Comparison of ENCODE assay signal across 33 cellular contexts in the genomic region with DNA sequence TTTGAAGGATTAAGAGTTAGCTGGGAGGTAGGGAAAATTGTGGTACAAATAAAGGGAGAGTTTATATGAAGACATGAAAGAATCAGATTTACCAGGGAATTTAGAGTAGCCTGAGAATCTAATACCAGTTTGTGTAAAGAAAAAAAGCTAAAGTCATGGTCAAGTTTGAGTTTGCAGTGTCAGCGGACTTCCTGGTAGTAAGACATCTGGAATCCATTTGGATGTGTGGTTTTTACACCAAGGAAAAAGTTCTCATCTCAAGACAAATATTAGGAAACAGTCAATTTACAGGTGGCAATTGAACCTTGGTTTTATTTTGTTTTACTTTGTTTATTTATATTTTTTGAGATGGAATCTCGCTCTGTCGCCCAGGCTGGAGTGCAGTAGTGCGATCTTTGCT. TPM values are rescaled to one million over a fixed set of nuclear protein-coding genes. Genes with fewer than 3 reads are reported as not detected.
DNase-seq lines count a peak whose midpoint lies in the region; ATAC-seq and TF ChIP-seq lines count a peak whose summit lies in the region.
"Had no signal": no experiment of that assay in that cellular context is flagged by ENCODE, and none has a peak within 500 bp of the region (broad histone marks: within the 10 kb centered on the region; RNA-seq: fewer than 3 reads in every experiment).

No MANE protein-coding gene starts in this region.

- no peak overlapping the region for H2AFZ ChIP-seq in hepatocyte

- peaks cover 70% of the 10 kb centered on the region for H3K4me1 Mint-ChIP-seq in stimulated activated memory B cell treated with anti-CD40 and anti-IgM and Interleukin-4, amounts not matched to agents 10 μg/mL and 1 μg/mL and 100 μg/mL, for 72 hours

- peak overlapping the region; percentile 59 for H3K27ac Mint-ChIP-seq in stimulated activated memory B cell treated with anti-CD40 and anti-IgM and Interleukin-4, amounts not matched to agents 10 μg/mL and 1 μg/mL and 100 μg/mL, for 72 hours
- H3K27ac Mint-ChIP-seq: activated CD8-positive, alpha-beta T cell treated with anti-CD3 and anti-CD28 coated beads, Interleukin-2, amount 10 ng/mL, durations not matched to agents 7 days and 5 days; activated naive CD8-positive, alpha-beta T cell; CD8-positive, alpha-beta T cell; natural killer cell; stimulated activated effector memory CD8-positive, alpha-beta T cell treated with anti-CD3 and anti-CD28 coated beads, Interleukin-12 subunit alpha, Interleukin-12 subunit beta, amount 100 ng/mL, for 72 hours; T-helper 1 cell treated with Interleukin-12 subunit alpha and Interleukin-12 subunit beta and Interleukin-4 antibody, amounts not matched to agents 30 μg/mL and 1 μg/mL, for 36 hours had no signal

- peaks cover 97% of the 10 kb centered on the region for H3K4me1 ChIP-seq in DOHH2 (ENCODE audit: control insufficient read depth, low read length)
- H3K4me1 ChIP-seq in hepatocyte (ENCODE audit: insufficient read depth), result peaks cover 4% of the 10 kb centered on the region
- H3K4me1 ChIP-seq: colonic mucosa, vagina had no signal

- no peak for ATAC-seq in stimulated activated memory B cell treated with anti-CD40 and anti-IgM and Interleukin-4, amounts not matched to agents 10 μg/mL and 1 μg/mL and 100 μg/mL, for 72 hours
- ATAC-seq: activated CD8-positive, alpha-beta T cell treated with anti-CD3 and anti-CD28 coated beads, Interleukin-2, amount 10 ng/mL, durations not matched to agents 7 days and 5 days; CD8-positive, alpha-beta T cell; natural killer cell; stimulated activated effector memory CD8-positive, alpha-beta T cell treated with anti-CD3 and anti-CD28 coated beads, Interleukin-12 subunit alpha, Interleukin-12 subunit beta, amount 100 ng/mL, for 72 hours had no signal

- H3K4me3 ChIP-seq in DOHH2 (ENCODE audit: low read length), result 0 out of 2 replicates have a peak overlapping the region, but pooled peaks have one; percentile 16
- no peak overlapping the region for H3K4me3 ChIP-seq in hepatocyte
- H3K4me3 ChIP-seq: cardiac muscle cell, colonic mucosa, esophagus squamous epithelium, testis, vagina had no signal

- H3K4me3 Mint-ChIP-seq in stimulated activated memory B cell treated with anti-CD40 and anti-IgM and Interleukin-4, amounts not matched to agents 10 μg/mL and 1 μg/mL and 100 μg/mL, for 72 hours, result no peak overlapping the region
- H3K4me3 Mint-ChIP-seq: activated CD8-positive, alpha-beta T cell treated with anti-CD3 and anti-CD28 coated beads, Interleukin-2, amount 10 ng/mL, durations not matched to agents 7 days and 5 days; activated naive CD8-positive, alpha-beta T cell; CD8-positive, alpha-beta T cell; natural killer cell; stimulated activated effector memory CD8-positive, alpha-beta T cell treated with anti-CD3 and anti-CD28 coated beads, Interleukin-12 subunit alpha, Interleukin-12 subunit beta, amount 100 ng/mL, for 72 hours; T-helper 1 cell treated with Interleukin-12 subunit alpha and Interleukin-12 subunit beta and Interleukin-4 antibody, amounts not matched to agents 30 μg/mL and 1 μg/mL, for 36 hours had no signal

- no peaks in the 10 kb centered on the region for H3K27me3 Mint-ChIP-seq in stimulated activated memory B cell treated with anti-CD40 and anti-IgM and Interleukin-4, amounts not matched to agents 10 μg/mL and 1 μg/mL and 100 μg/mL, for 72 hours
- H3K27me3 Mint-ChIP-seq: activated naive CD8-positive, alpha-beta T cell had no signal

- H3K9me2 ChIP-seq in DOHH2 (replicated peaks; ENCODE audit: control insufficient read depth, low read length) (no peaks in the 10 kb centered on the region), hepatocyte (replicated peaks; ENCODE audit: insufficient read depth) (no peaks in the 10 kb centered on the region)

- WGBS in hepatocyte (ENCODE audit: low lambda C conversion rate, missing lambda C conversion rate), result 70% methylated on average over 4 of the region's 4 CpGs

- H4K20me1 ChIP-seq in DOHH2 (ENCODE audit: control insufficient read depth, insufficient read depth, low read depth, low read length) (no peaks in the 10 kb centered on the region), hepatocyte (ENCODE audit: insufficient read depth, poor library complexity, severe bottlenecking) (no peaks in the 10 kb centered on the region)

- peak; percentile 37 for DNase-seq in M059J (ENCODE audit: low read depth)
- peak; percentile 81 for DNase-seq in fibroblast of peridontal ligament (ENCODE audit: extremely low read depth)
- DNase-seq in COR-L47 (lab: John Stamatoyannopoulos, UW), result no peak
- DNase-seq in T-helper 2 cell, result no peak
- DNase-seq in hepatocyte (ENCODE audit: low spot score), result no peak
- no peak for DNase-seq in substantia nigra (lab: John Stamatoyannopoulos, UW)
- DNase-seq: activated CD4-positive, alpha-beta T cell treated with anti-CD3 and anti-CD28 coated beads for 1 hour; activated CD8-positive, alpha-beta T cell treated with anti-CD3 and anti-CD28 coated beads, Interleukin-2, amount 10 ng/mL, durations not matched to agents 7 days and 5 days; activated effector memory CD4-positive, alpha-beta T cell treated with Interleukin-2 at 50 U/mL for 16 hours; activated T-cell treated with anti-CD3 and anti-CD28 coated beads for 4 hours; AML-193; aorta; CD8-positive, alpha-beta T cell; colonic mucosa; DMS 273 treated with DMSO at 0.1 percent for 48 hours; esophagus squamous epithelium; HCEC 1CT; natural killer cell; NCI-H1417; NCI-H2107; NCI-H748 treated with DMSO at 0.1 percent for 48 hours; stimulated activated CD4-positive, alpha-beta T cell treated with anti-CD3 and anti-CD28 coated beads, Interleukin-4, amount 100 ng/mL, for 24 hours; testis had no signal

- H3K36me3 Mint-ChIP-seq in stimulated activated memory B cell treated with anti-CD40 and anti-IgM and Interleukin-4, amounts not matched to agents 10 μg/mL and 1 μg/mL and 100 μg/mL, for 72 hours, result no peaks in the 10 kb centered on the region
- H3K36me3 Mint-ChIP-seq: activated naive CD8-positive, alpha-beta T cell; CD8-positive, alpha-beta T cell; natural killer cell had no signal

- peaks cover 55% of the 10 kb centered on the region for H3F3A ChIP-seq in DOHH2 (ENCODE audit: control insufficient read depth, insufficient read depth)

- H3K9me3 Mint-ChIP-seq in stimulated activated memory B cell treated with anti-CD40 and anti-IgM and Interleukin-4, amounts not matched to agents 10 μg/mL and 1 μg/mL and 100 μg/mL, for 72 hours, result no peaks in the 10 kb centered on the region
- H3K9me3 Mint-ChIP-seq: CD8-positive, alpha-beta T cell; natural killer cell; stimulated activated effector memory CD8-positive, alpha-beta T cell treated with anti-CD3 and anti-CD28 coated beads, Interleukin-12 subunit alpha, Interleukin-12 subunit beta, amount 100 ng/mL, for 72 hours; T-helper 1 cell treated with Interleukin-12 subunit alpha and Interleukin-12 subunit beta and Interleukin-4 antibody, amounts not matched to agents 30 μg/mL and 1 μg/mL, for 36 hours had no signal

- no peaks in the 10 kb centered on the region for H3K9me3 ChIP-seq in DOHH2 (ENCODE audit: control insufficient read depth, insufficient read depth, low read length)
- no peaks in the 10 kb centered on the region for H3K9me3 ChIP-seq in hepatocyte (ENCODE audit: low read depth)
- H3K9me3 ChIP-seq: colonic mucosa, esophagus squamous epithelium, testis, vagina had no signal

- TF ChIP-seq CTCF in DOHH2 (IDR thresholded peaks at IDR 0.05; ENCODE audit: low read depth, low read length, poor library complexity, severe bottlenecking) (no peak), hepatocyte (IDR thresholded peaks at IDR 0.05; ENCODE audit: poor library complexity) (no peak)

- H3K27me3 ChIP-seq in DOHH2 (ENCODE audit: control insufficient read depth, low read length) (no peaks in the 10 kb centered on the region), hepatocyte (no peaks in the 10 kb centered on the region)
- H3K27me3 ChIP-seq: cardiac muscle cell, colonic mucosa, esophagus squamous epithelium, testis, vagina had no signal

- peak overlapping the region; percentile 81 for H3K4me2 ChIP-seq in DOHH2 (ENCODE audit: low read length)
- H3K4me2 ChIP-seq in hepatocyte, result no peak overlapping the region

- H3K36me3 ChIP-seq in DOHH2 (ENCODE audit: control insufficient read depth, low read length) (peaks cover 7% of the 10 kb centered on the region; the same call in 1 of the 2 replicates), hepatocyte (replicated peaks; ENCODE audit: insufficient read depth, low read depth) (no peaks in the 10 kb centered on the region)
- H3K36me3 ChIP-seq: cardiac muscle cell, colonic mucosa, esophagus squamous epithelium, vagina had no signal

- H3K27ac ChIP-seq in DOHH2 (ENCODE audit: low read depth, low read length), result peak overlapping the region; percentile 91
- H3K27ac ChIP-seq in hepatocyte, result no peak overlapping the region
- H3K27ac ChIP-seq in substantia nigra (ENCODE audit: low read depth, low read length, poor library complexity, severe bottlenecking), result no peak overlapping the region
- H3K27ac ChIP-seq: cardiac muscle cell, colonic mucosa, esophagus squamous epithelium, testis, vagina had no signal

- H3K79me2 ChIP-seq in DOHH2 (ENCODE audit: control insufficient read depth, low read length) (no peaks in the 10 kb centered on the region), hepatocyte (no peaks in the 10 kb centered on the region)

RNA-seq across cellular contexts. Expression of a gene that starts 1.5 kb away (rescaled TPM):
- total RNA-seq in M059J (2014; rRNA removed; shearing (Covaris generic)), result not detected in 2 replicates
- total RNA-seq in hepatocyte, result 0.07 and 0.48 TPM in 2 replicates
- polyA plus RNA-seq in hepatocyte, result not detected in 2 replicates
- total RNA-seq: activated CD8-positive, alpha-beta T cell treated with anti-CD3 and anti-CD28 coated beads, Interleukin-2, amount 10 ng/mL, durations not matched to agents 7 days and 5 days; cardiac muscle cell; CD8-positive, alpha-beta T cell; G401; glomerular endothelial cell; renal cortical epithelial cell; testis had no signal

RNA-seq across cellular contexts. Expression of a gene that starts 56.7 kb away (rescaled TPM):
- not detected in 2 replicates for total RNA-seq in M059J (2014; rRNA removed; shearing (Covaris generic))
- not detected in 2 replicates for total RNA-seq in hepatocyte
- not detected in 2 replicates for polyA plus RNA-seq in hepatocyte
- total RNA-seq: activated CD8-positive, alpha-beta T cell treated with anti-CD3 and anti-CD28 coated beads, Interleukin-2, amount 10 ng/mL, durations not matched to agents 7 days and 5 days; cardiac muscle cell; CD8-positive, alpha-beta T cell; G401; glomerular endothelial cell; renal cortical epithelial cell had no signal

Comparison
In these comparisons a context has a peak if more than half of its experiments do, and no peak if none do; other contexts are left out.
1. DNase-seq: peak in M059J (single experiment) and fibroblast of peridontal ligament (single experiment); none in COR-L47 (single experiment), T-helper 2 cell (0 of 5), hepatocyte (single experiment) and substantia nigra (0 of 49).